Comparison of ENCODE assay signal across 11 cellular contexts in genomic region chr22:19759459-19759993, GRCh38. TPM values are rescaled to one million over a fixed set of nuclear protein-coding genes. Genes with fewer than 3 reads are reported as not detected.
DNase-seq lines count a peak whose midpoint lies in the region; TF ChIP-seq lines count a peak whose summit lies in the region.
"Had no signal": no experiment of that assay in that cellular context is flagged by ENCODE, and none has a peak within 500 bp of the region (broad histone marks: within the 10 kb centered on the region; RNA-seq: fewer than 3 reads in every experiment).

No MANE protein-coding gene starts in this region.

- DNase-seq in T-helper 1 cell (no peak), MG63 (peak; percentile 42), endodermal cell (peak; percentile 73), progenitor cell of endocrine pancreas (ENCODE audit: low spot score, unreplicated experiment) (no peak), hippocampal formation (lab: John Stamatoyannopoulos, UW) (no peak), transverse colon (no peak)
- DNase-seq in stimulated activated CD4-positive, alpha-beta T cell treated with anti-CD3 and anti-CD28 coated beads, Interleukin-4, amount 100 ng/mL, for 1 hour, result no peak
- DNase-seq: activated effector memory CD4-positive, alpha-beta T cell treated with Interleukin-2 at 50 U/mL for 16 hours; NCI-H510A had no signal

- H3K4me3 Mint-ChIP-seq in T-helper 1 cell treated with Interleukin-12 subunit alpha and Interleukin-12 subunit beta and Interleukin-4 antibody, amounts not matched to agents 30 μg/mL and 1 μg/mL, for 36 hours, result peak overlapping the region; percentile 76
- H3K4me3 Mint-ChIP-seq in endodermal cell (peak overlapping the region; percentile 51), progenitor cell of endocrine pancreas (ENCODE audit: low read depth) (peak overlapping the region; percentile 68)

- TF ChIP-seq EP300 in transverse colon (IDR thresholded peaks at IDR 0.05; ENCODE audit: low read depth), result no peak

- in situ Hi-C loops in transverse colon (cut with MboI; ENCODE audit: low pct_ligation_motif_present in 1 of 4, low pct_unique_long_range_greater_than_20kb in 1 of 4, low sequenced_read_pairs in 3 of 4), result no loop called here

- no peaks in the 10 kb centered on the region for H3K9me3 Mint-ChIP-seq in T-helper 1 cell treated with Interleukin-12 subunit alpha and Interleukin-12 subunit beta and Interleukin-4 antibody, amounts not matched to agents 30 μg/mL and 1 μg/mL, for 36 hours
- H3K9me3 Mint-ChIP-seq in endodermal cell (no peaks in the 10 kb centered on the region), progenitor cell of endocrine pancreas (ENCODE audit: low read depth) (no peaks in the 10 kb centered on the region)

- H3K36me3 ChIP-seq in MG63 (peaks cover 26% of the 10 kb centered on the region), endodermal cell (ENCODE audit: control insufficient read depth, insufficient read depth, low read length) (no peaks in the 10 kb centered on the region), transverse colon (no peaks in the 10 kb centered on the region)

- peaks cover 8% of the 10 kb centered on the region for H3K36me3 Mint-ChIP-seq in T-helper 1 cell treated with Interleukin-12 subunit alpha and Interleukin-12 subunit beta and Interleukin-4 antibody, amounts not matched to agents 30 μg/mL and 1 μg/mL, for 36 hours (ENCODE audit: low read depth)
- H3K36me3 Mint-ChIP-seq in endodermal cell (ENCODE audit: low read depth) (no peaks in the 10 kb centered on the region), progenitor cell of endocrine pancreas (ENCODE audit: insufficient read depth) (no peaks in the 10 kb centered on the region)

- H3K9me3 ChIP-seq in MG63 (no peaks in the 10 kb centered on the region), endodermal cell (ENCODE audit: control insufficient read depth, low read length) (no peaks in the 10 kb centered on the region), transverse colon (no peaks in the 10 kb centered on the region)

- H3K4me1 ChIP-seq in endodermal cell (ENCODE audit: control insufficient read depth, insufficient read depth, low read length) (no peaks in the 10 kb centered on the region), transverse colon (peaks cover 9 to 40% (median 17%) of the 10 kb centered on the region in 4 donors)

- peaks cover 18% of the 10 kb centered on the region for H3K4me1 Mint-ChIP-seq in T-helper 1 cell treated with Interleukin-12 subunit alpha and Interleukin-12 subunit beta and Interleukin-4 antibody, amounts not matched to agents 30 μg/mL and 1 μg/mL, for 36 hours (ENCODE audit: low read depth)
- H3K4me1 Mint-ChIP-seq in endodermal cell, result peaks cover 15% of the 10 kb centered on the region
- H3K4me1 Mint-ChIP-seq in progenitor cell of endocrine pancreas (ENCODE audit: low read depth), result peaks cover 11% of the 10 kb centered on the region

- no peaks in the 10 kb centered on the region for H3K27me3 ChIP-seq in MG63
- peaks cover 95% of the 10 kb centered on the region for H3K27me3 ChIP-seq in endodermal cell (ENCODE audit: control insufficient read depth, insufficient read depth, low read length, poor library complexity, severe bottlenecking)
- H3K27me3 ChIP-seq in transverse colon, result peaks cover 94% of the 10 kb centered on the region

- H3K4me3 ChIP-seq in MG63 (peak overlapping the region; percentile 56), endodermal cell (ENCODE audit: low read length) (no peak overlapping the region), transverse colon (no peak overlapping the region)

- 4 to 7% methylated on average over 16 to 35 of the region's 35 CpGs for WGBS in endodermal cell (ENCODE audit: insufficient coverage in 1 of 2, insufficient read length in 1 of 2), 2 experiments
- 7% methylated on average over 32 of the region's 35 CpGs; no CpG with 5 or more reads in 1 of the 2 donors for WGBS in transverse colon (ENCODE audit: low coverage in 1 of 2), 2 donors

- intact Hi-C loops in transverse colon (cut with DNase I; ENCODE audit: low total_unique reads), result no loop called here

- TF ChIP-seq CTCF in endodermal cell (conservative IDR thresholded peaks at IDR 0.05) (no peak), progenitor cell of endocrine pancreas (IDR thresholded peaks at IDR 0.05; ENCODE audit: unreplicated experiment) (no peak), transverse colon (IDR thresholded peaks at IDR 0.05) (no peak)

- H3K9ac ChIP-seq in endodermal cell (ENCODE audit: extremely low read depth, low read length, poor library complexity, severe bottlenecking), result no peak overlapping the region
- H3K9ac ChIP-seq: KMS-11 had no signal

- peaks cover 66% of the 10 kb centered on the region for H3K27me3 Mint-ChIP-seq in T-helper 1 cell treated with Interleukin-12 subunit alpha and Interleukin-12 subunit beta and Interleukin-4 antibody, amounts not matched to agents 30 μg/mL and 1 μg/mL, for 36 hours (ENCODE audit: low read depth)
- H3K27me3 Mint-ChIP-seq in endodermal cell (ENCODE audit: insufficient read depth), result peaks cover 89% of the 10 kb centered on the region
- H3K27me3 Mint-ChIP-seq in progenitor cell of endocrine pancreas, result peaks cover 66% of the 10 kb centered on the region

- TF ChIP-seq POLR2A in transverse colon (IDR thresholded peaks at IDR 0.05), result no peak

- peak overlapping the region; percentile 67 for H3K27ac Mint-ChIP-seq in T-helper 1 cell treated with Interleukin-12 subunit alpha and Interleukin-12 subunit beta and Interleukin-4 antibody, amounts not matched to agents 30 μg/mL and 1 μg/mL, for 36 hours
- H3K27ac Mint-ChIP-seq in endodermal cell, result no peak overlapping the region
- no peak overlapping the region for H3K27ac Mint-ChIP-seq in progenitor cell of endocrine pancreas

- no peak overlapping the region for H3K27ac ChIP-seq in endodermal cell (ENCODE audit: low read depth, low read length)
- H3K27ac ChIP-seq in transverse colon, result no peak overlapping the region
- H3K27ac ChIP-seq: KMS-11 had no signal

RNA-seq across cellular contexts. Expression of gene TBX1, which starts 1.1 kb away (rescaled TPM):
- 16.3 and 16.5 TPM in 2 replicates for total RNA-seq in MG63 (2014; rRNA removed; shearing (Covaris generic); ENCODE audit: low replicate concordance)
- total RNA-seq in endodermal cell, result 1 to 10 TPM in 1 of 2 donors, not detected in 1; 1.3 TPM
- polyA plus RNA-seq in endodermal cell (2013, experiment 1 of 2), result 0.75 TPM
- polyA plus RNA-seq in endodermal cell (2013, experiment 2 of 2), result 1.2 TPM
- 4.2 and 5.9 TPM in 2 replicates for total RNA-seq in progenitor cell of endocrine pancreas
- total RNA-seq in transverse colon, result 1 to 10 TPM in 2 of 4 donors, not detected in 2; 1.1 to 1.3 TPM

RNA-seq across cellular contexts. Expression of gene GP1BB, which starts 36.2 kb away (rescaled TPM):
- 3.5 and 15.9 TPM in 2 replicates for total RNA-seq in MG63 (2014; rRNA removed; shearing (Covaris generic); ENCODE audit: low replicate concordance)
- under 1 TPM; 0.48 to 0.62 TPM for total RNA-seq in endodermal cell
- polyA plus RNA-seq in endodermal cell (2013, experiment 1 of 2), result 4.2 TPM
- polyA plus RNA-seq in endodermal cell (2013, experiment 2 of 2), result 5.0 TPM
- 5.8 and 7.7 TPM in 2 replicates for total RNA-seq in progenitor cell of endocrine pancreas
- total RNA-seq in transverse colon, result 10 to 100 TPM in 1 of 4 donors, 1 to 10 TPM in 2, under 1 TPM in 1; 0.41 to 10.3 (median 1.8) TPM

RNA-seq across cellular contexts. Expression of gene SEPTIN5, which starts 45.2 kb away (rescaled TPM):
- 18.9 and 30.7 TPM in 2 replicates for total RNA-seq in MG63 (2014; rRNA removed; shearing (Covaris generic); ENCODE audit: low replicate concordance)
- 10 to 100 TPM in 1 of 2 donors, 1 to 10 TPM in 1; 9.8 to 20.0 TPM for total RNA-seq in endodermal cell
- 45.2 TPM for polyA plus RNA-seq in endodermal cell (2013, experiment 1 of 2)
- 45.0 TPM for polyA plus RNA-seq in endodermal cell (2013, experiment 2 of 2)
- 32.0 and 34.5 TPM in 2 replicates for total RNA-seq in progenitor cell of endocrine pancreas
- 100 to 1,000 TPM in 1 of 4 donors, 1 to 10 TPM in 3; 2.5 to 709 (median 5.4) TPM for total RNA-seq in transverse colon

Comparison
In these comparisons a context has a peak if more than half of its experiments do, and no peak if none do; other contexts are left out.
1. DNase-seq: peak in MG63 (single experiment) and endodermal cell (single experiment); none in T-helper 1 cell (0 of 5), progenitor cell of endocrine pancreas (single experiment), hippocampal formation (0 of 2), transverse colon (single experiment) and stimulated activated CD4-positive, alpha-beta T cell treated with anti-CD3 and anti-CD28 coated beads, Interleukin-4, amount 100 ng/mL, for 1 hour (single experiment).
2. Peak in every context shown above with its lines, with median percentiles within 50 percentile points of each other: H3K4me3 Mint-ChIP-seq.